In the genomic region with DNA sequence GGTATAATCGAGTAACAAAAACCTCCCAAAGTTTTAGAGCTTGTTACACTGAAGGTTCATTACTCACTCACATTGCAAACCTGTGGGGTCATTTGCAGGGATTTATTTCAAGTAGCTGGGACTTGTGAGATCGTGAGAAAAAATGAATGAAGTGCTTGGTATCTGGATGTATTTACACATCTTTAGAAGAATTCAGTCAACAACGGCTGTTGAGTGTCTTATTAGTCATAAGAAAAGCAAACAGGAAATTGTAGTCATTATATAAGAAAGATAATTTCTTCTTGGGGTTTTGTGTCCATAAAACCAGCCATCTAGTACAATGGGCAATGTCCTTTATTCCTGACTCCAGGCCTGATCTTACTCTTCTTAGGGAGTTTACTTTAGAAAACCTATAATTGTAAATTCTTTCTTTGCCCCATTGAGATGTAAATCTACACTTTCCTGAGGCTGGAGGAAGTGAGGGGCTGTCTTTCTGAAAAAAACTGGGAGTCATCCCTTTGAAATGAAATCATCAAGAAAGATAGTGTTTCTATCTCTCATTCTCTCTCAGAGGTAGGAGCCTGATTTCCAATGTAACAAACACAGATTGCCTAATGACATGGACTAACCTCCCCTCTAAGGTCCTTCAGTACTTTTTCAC, we compare ENCODE assay signal across 15 cellular contexts.
DNase-seq lines count a peak whose midpoint lies in the region; ATAC-seq, FAIRE-seq and TF ChIP-seq lines count a peak whose summit lies in the region.
"Had no signal": no experiment of that assay in that cellular context is flagged by ENCODE, and none has a peak within 500 bp of the region (broad histone marks: within the 10 kb centered on the region; RNA-seq: fewer than 3 reads in every experiment).

No MANE protein-coding gene starts in this region.

- peak; percentile 93 for DNase-seq in HFFc6
- DNase-seq in SK-N-MC (ENCODE audit: low read depth, low spot score), result peak; percentile 34
- DNase-seq in hepatic stellate cell (ENCODE audit: low spot score), result peak; percentile 17
- DNase-seq in GM12891 (ENCODE audit: insufficient read length, low spot score), result no peak
- DNase-seq in stimulated activated CD4-positive, alpha-beta T cell treated with anti-CD3 and anti-CD28 coated beads, Interleukin-4, amount 100 ng/mL, for 24 hours, result no peak
- DNase-seq in glutamatergic neuron, result no peak
- DNase-seq: activated B cell treated with CpG ODN at 0.5 μM for 24 hours; activated naive CD4-positive, alpha-beta T cell treated with anti-CD3 and anti-CD28 coated beads, Interleukin-2, amount 10 ng/mL, durations not matched to agents 7 days and 5 days; GDM1; NCI-H1436 treated with DMSO at 0.1 percent for 48 hours; occipital lobe had no signal

- H3K9me3 ChIP-seq in SK-N-MC (ENCODE audit: low read depth, low read length), result no peaks in the 10 kb centered on the region
- H3K9me3 ChIP-seq: suprapubic skin had no signal

- TF ChIP-seq CTCF in 22Rv1 (IDR thresholded peaks at IDR 0.05) (no peak), HFFc6 (IDR thresholded peaks at IDR 0.05) (no peak), glutamatergic neuron (IDR thresholded peaks at IDR 0.05; ENCODE audit: partially characterized antibody, unreplicated experiment) (no peak)

- peak overlapping the region; percentile 51 for H3K27ac ChIP-seq in 22Rv1
- H3K27ac ChIP-seq in SK-N-MC, result 0 out of 2 replicates have a peak overlapping the region, but pooled peaks have one; percentile 37
- H3K27ac ChIP-seq: suprapubic skin had no signal

- no peaks in the 10 kb centered on the region for H3K9me3 Mint-ChIP-seq in HFFc6
- H3K9me3 Mint-ChIP-seq in glutamatergic neuron (ENCODE audit: unreplicated experiment), result no peaks in the 10 kb centered on the region
- H3K9me3 Mint-ChIP-seq: activated naive CD4-positive, alpha-beta T cell treated with anti-CD3 and anti-CD28 coated beads, Interleukin-2, amount 10 ng/mL, durations not matched to agents 7 days and 5 days had no signal

- H3K4me1 Mint-ChIP-seq in HFFc6 (ENCODE audit: low read depth), result peaks cover 88% of the 10 kb centered on the region
- no peaks in the 10 kb centered on the region for H3K4me1 Mint-ChIP-seq in glutamatergic neuron (ENCODE audit: low read depth, unreplicated experiment)
- H3K4me1 Mint-ChIP-seq: activated B cell treated with CpG ODN at 0.5 μM for 24 hours; activated naive CD4-positive, alpha-beta T cell treated with anti-CD3 and anti-CD28 coated beads, Interleukin-2, amount 10 ng/mL, durations not matched to agents 7 days and 5 days had no signal

- H3K27ac Mint-ChIP-seq in HFFc6, result peak overlapping the region; percentile 89
- H3K27ac Mint-ChIP-seq in glutamatergic neuron (ENCODE audit: unreplicated experiment), result no peak overlapping the region
- H3K27ac Mint-ChIP-seq: activated B cell treated with CpG ODN at 0.5 μM for 24 hours; activated naive CD4-positive, alpha-beta T cell treated with anti-CD3 and anti-CD28 coated beads, Interleukin-2, amount 10 ng/mL, durations not matched to agents 7 days and 5 days had no signal

- H3K4me3 Mint-ChIP-seq in HFFc6 (peak overlapping the region; percentile 73), glutamatergic neuron (ENCODE audit: unreplicated experiment) (no peak overlapping the region)
- H3K4me3 Mint-ChIP-seq: activated B cell treated with CpG ODN at 0.5 μM for 24 hours; activated naive CD4-positive, alpha-beta T cell treated with anti-CD3 and anti-CD28 coated beads, Interleukin-2, amount 10 ng/mL, durations not matched to agents 7 days and 5 days had no signal

- ATAC-seq in GM19395 (IDR thresholded peaks at IDR 0.05; ENCODE audit: unreplicated experiment), result no peak

- H3K27me3 Mint-ChIP-seq in HFFc6 (ENCODE audit: insufficient read depth) (no peaks in the 10 kb centered on the region), glutamatergic neuron (ENCODE audit: unreplicated experiment) (no peaks in the 10 kb centered on the region)
- H3K27me3 Mint-ChIP-seq: activated naive CD4-positive, alpha-beta T cell treated with anti-CD3 and anti-CD28 coated beads, Interleukin-2, amount 10 ng/mL, durations not matched to agents 7 days and 5 days had no signal

- no peaks in the 10 kb centered on the region for H3K36me3 ChIP-seq in SK-N-MC (ENCODE audit: insufficient read depth, low read length)
- H3K36me3 ChIP-seq: suprapubic skin had no signal

- H3K9ac ChIP-seq in SK-N-MC (ENCODE audit: insufficient read length), result no peak overlapping the region

- no peak overlapping the region for H3K4me3 ChIP-seq in SK-N-MC
- H3K4me3 ChIP-seq: suprapubic skin had no signal

- no peak for FAIRE-seq in GM12891 (lab: Jason Lieb, UNC)
- FAIRE-seq: islet of Langerhans had no signal

- H3K36me3 Mint-ChIP-seq in HFFc6 (ENCODE audit: low read depth), result no peaks in the 10 kb centered on the region
- H3K36me3 Mint-ChIP-seq in glutamatergic neuron (ENCODE audit: unreplicated experiment), result no peaks in the 10 kb centered on the region
- H3K36me3 Mint-ChIP-seq: activated naive CD4-positive, alpha-beta T cell treated with anti-CD3 and anti-CD28 coated beads, Interleukin-2, amount 10 ng/mL, durations not matched to agents 7 days and 5 days had no signal

- TF ChIP-seq POLR2A in GM12891 (IDR thresholded peaks at IDR 0.05; ENCODE audit: low read depth, low read length), result no peak

TF ChIP-seq in GM12891, 5 proteins besides CTCF, POLR2A, EP300 and RAD21:
- TF ChIP-seq PAX5 (IDR thresholded peaks at IDR 0.05; ENCODE audit: insufficient read depth, low read length, severe bottlenecking) (no peak), TAF1 (IDR thresholded peaks at IDR 0.05; ENCODE audit: low read depth, low read length) (no peak), POLR2AphosphoS5 (IDR thresholded peaks at IDR 0.05; ENCODE audit: low read depth, low read length) (no peak), POU2F2 (IDR thresholded peaks at IDR 0.05; ENCODE audit: low read depth, low read length) (no peak), SPI1 (IDR thresholded peaks at IDR 0.05; ENCODE audit: low read depth, low read length) (no peak)

Comparison
In these comparisons a context has a peak if more than half of its experiments do, and no peak if none do; other contexts are left out.
1. DNase-seq: peak in HFFc6 (single experiment), SK-N-MC (single experiment) and hepatic stellate cell (single experiment); none in GM12891 (single experiment), stimulated activated CD4-positive, alpha-beta T cell treated with anti-CD3 and anti-CD28 coated beads, Interleukin-4, amount 100 ng/mL, for 24 hours (single experiment) and glutamatergic neuron (single experiment).